In the genomic region with DNA sequence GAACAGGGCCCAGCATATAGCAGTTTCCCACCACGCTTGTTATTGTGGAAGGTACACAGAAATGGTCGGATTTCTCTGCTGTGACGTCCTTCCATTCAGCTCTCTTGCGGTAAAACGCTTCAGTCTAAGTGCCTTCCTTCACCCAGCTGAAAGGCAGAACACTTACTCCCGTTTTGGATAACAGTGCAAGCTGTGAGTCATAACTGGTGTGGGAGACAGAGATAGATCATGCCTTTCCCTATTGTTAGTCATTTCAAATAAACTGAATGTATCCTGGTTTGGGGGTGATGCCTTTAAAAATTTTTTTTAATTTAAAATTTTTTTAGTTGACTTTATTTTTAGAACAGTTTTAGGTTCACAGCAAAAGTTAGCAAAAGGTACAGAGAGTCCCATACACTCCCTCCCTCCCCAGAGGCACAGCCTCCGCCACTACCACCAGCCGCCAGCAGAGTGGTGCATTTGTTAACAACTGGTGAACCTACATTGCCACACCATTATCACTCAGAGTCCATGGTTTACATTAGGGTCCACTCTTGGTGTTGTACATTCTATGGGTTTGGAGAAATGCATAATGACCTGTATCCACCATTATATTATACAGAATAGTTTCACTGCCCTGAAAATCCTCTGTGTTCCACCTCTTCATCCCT, we compare ENCODE assay signal across 10 cellular contexts.
DNase-seq lines count a peak whose midpoint lies in the region; ATAC-seq and TF ChIP-seq lines count a peak whose summit lies in the region.
"Had no signal": no experiment of that assay in that cellular context is flagged by ENCODE, and none has a peak within 500 bp of the region (broad histone marks: within the 10 kb centered on the region; RNA-seq: fewer than 3 reads in every experiment).

No MANE protein-coding gene starts in this region.

- WGBS in endodermal cell (ENCODE audit: insufficient coverage in 1 of 2, insufficient read length in 1 of 2), 2 experiments, result 54 to 58% methylated on average over 4 to 8 of the region's 8 CpGs
- WGBS in trophoblast cell (ENCODE audit: extremely low coverage, insufficient coverage, insufficient read length), result no CpG with 5 or more reads among the region's 8 CpGs

- H3K27me3 Mint-ChIP-seq in endodermal cell (ENCODE audit: insufficient read depth), result no peaks in the 10 kb centered on the region

- no peak overlapping the region for H3K18ac ChIP-seq in trophoblast cell (ENCODE audit: low read length)

- H4K12ac ChIP-seq in trophoblast cell (ENCODE audit: low read depth, low read length), result no peak overlapping the region

- no peak overlapping the region for H2BK5ac ChIP-seq in trophoblast cell (ENCODE audit: low read depth, low read length, poor library complexity)

- in situ Hi-C loops in GM13977 (cut with MboI; ENCODE audit: low pct_unique_long_range_greater_than_20kb, low sequenced_read_pairs, unreplicated experiment), result no loop called here

- H3K4me1 Mint-ChIP-seq in endodermal cell, result no peaks in the 10 kb centered on the region
- H3K4me1 Mint-ChIP-seq: activated naive CD4-positive, alpha-beta T cell treated with anti-CD3 and anti-CD28 coated beads, Interleukin-2, amount 50 U/mL, for 24 hours had no signal

- H3K4ac ChIP-seq in trophoblast cell (ENCODE audit: low read depth, low read length), result no peak overlapping the region

- H4K8ac ChIP-seq in trophoblast cell (ENCODE audit: low read depth, low read length), result no peak overlapping the region

- no peak overlapping the region for H2AK5ac ChIP-seq in trophoblast cell (ENCODE audit: low read length)

- H3K4me3 ChIP-seq in endodermal cell (ENCODE audit: low read length) (no peak overlapping the region), trophoblast cell (ENCODE audit: low read depth, low read length) (no peak overlapping the region)

- H3K27me3 ChIP-seq in endodermal cell (ENCODE audit: control insufficient read depth, insufficient read depth, low read length, poor library complexity, severe bottlenecking) (no peaks in the 10 kb centered on the region), trophoblast cell (ENCODE audit: insufficient read depth, low read length) (no peaks in the 10 kb centered on the region)

- H3K14ac ChIP-seq in trophoblast cell (ENCODE audit: low read length), result no peak overlapping the region

- no peak overlapping the region for H2AFZ ChIP-seq in trophoblast cell (ENCODE audit: insufficient read depth, low read length, poor library complexity)

- H3K36me3 ChIP-seq in endodermal cell (ENCODE audit: control insufficient read depth, insufficient read depth, low read length) (no peaks in the 10 kb centered on the region), trophoblast cell (ENCODE audit: control insufficient read depth in 1 of 2, insufficient read depth in 2 of 2, low read length in 2 of 2) (no peaks in the 10 kb centered on the region)

- peaks cover 12% of the 10 kb centered on the region for H3K9me3 ChIP-seq in endodermal cell (ENCODE audit: control insufficient read depth, low read length)
- H3K9me3 ChIP-seq in trophoblast cell (ENCODE audit: insufficient read depth, low read depth, low read length), result no peaks in the 10 kb centered on the region

- no peak overlapping the region for H3K27ac Mint-ChIP-seq in endodermal cell
- H3K27ac Mint-ChIP-seq: activated naive CD4-positive, alpha-beta T cell treated with anti-CD3 and anti-CD28 coated beads, Interleukin-2, amount 50 U/mL, for 24 hours had no signal

- no peak for ATAC-seq in activated CD4-positive, CD25-positive, alpha-beta regulatory T cell treated with anti-CD3 and anti-CD28 coated beads, Interleukin-2, amount 50 U/mL, for 24 hours
- ATAC-seq in HG03280 (IDR thresholded peaks at IDR 0.05; ENCODE audit: unreplicated experiment) (no peak), GM21381 (IDR thresholded peaks at IDR 0.05; ENCODE audit: unreplicated experiment) (no peak)

- H3K4me3 Mint-ChIP-seq in endodermal cell, result no peak overlapping the region
- H3K4me3 Mint-ChIP-seq: activated naive CD4-positive, alpha-beta T cell treated with anti-CD3 and anti-CD28 coated beads, Interleukin-2, amount 50 U/mL, for 24 hours had no signal

- H3K27ac ChIP-seq in endodermal cell (ENCODE audit: low read depth, low read length) (no peak overlapping the region), trophoblast cell (ENCODE audit: low read depth, low read length) (no peak overlapping the region)
- H3K27ac ChIP-seq: HL-60 had no signal

- H2BK12ac ChIP-seq in trophoblast cell (ENCODE audit: low read length), result no peak overlapping the region

- no peak overlapping the region for H4K91ac ChIP-seq in trophoblast cell (ENCODE audit: low read depth, low read length)

- TF ChIP-seq CTCF in GM13977 (IDR thresholded peaks at IDR 0.05; ENCODE audit: extremely low read depth, insufficient read depth, missing control alignments) (peak; percentile 15), endodermal cell (conservative IDR thresholded peaks at IDR 0.05) (peak; percentile 73)

- H3K79me1 ChIP-seq in trophoblast cell (ENCODE audit: low read length), result no peaks in the 10 kb centered on the region

- DNase-seq in GM13977 (ENCODE audit: low spot score), result no peak
- peak; percentile 26 for DNase-seq in NCI-H2107 (lab: John Stamatoyannopoulos, UW)
- DNase-seq in endodermal cell, result peak; percentile 73
- peak in 1 of 2 donors; percentile 34 for DNase-seq in trophoblast cell
- DNase-seq in T1000 (lab: John Stamatoyannopoulos, UW), result no peak

- H3K4me1 ChIP-seq in endodermal cell (ENCODE audit: control insufficient read depth, insufficient read depth, low read length) (no peaks in the 10 kb centered on the region), trophoblast cell (ENCODE audit: control insufficient read depth in 1 of 2, insufficient read depth in 2 of 2, low read length in 2 of 2) (no peaks in the 10 kb centered on the region)

- H3K4me2 ChIP-seq in trophoblast cell (ENCODE audit: low read length), result no peak overlapping the region

- no peak overlapping the region for H2BK120ac ChIP-seq in trophoblast cell (ENCODE audit: insufficient read depth, low read length, poor library complexity)

- no peaks in the 10 kb centered on the region for H3K79me2 ChIP-seq in trophoblast cell (ENCODE audit: control insufficient read depth, insufficient read depth, low read length, poor library complexity)

- no peak overlapping the region for H3K9ac ChIP-seq in endodermal cell (ENCODE audit: extremely low read depth, low read length, poor library complexity, severe bottlenecking)
- H3K9ac ChIP-seq in trophoblast cell (ENCODE audit: low read length), result peak overlapping the region; percentile 27

- no peaks in the 10 kb centered on the region for H3K36me3 Mint-ChIP-seq in endodermal cell (ENCODE audit: low read depth)

- no peak overlapping the region for H3K23ac ChIP-seq in trophoblast cell (ENCODE audit: low read length)

- H3K9me3 Mint-ChIP-seq in endodermal cell, result peaks cover 17% of the 10 kb centered on the region

Comparison
In these comparisons a context has a peak if more than half of its experiments do, and no peak if none do; other contexts are left out.
1. DNase-seq: peak in NCI-H2107 (single experiment) and endodermal cell (single experiment); none in GM13977 (single experiment) and T1000 (single experiment).